33 cellular contexts compared by ENCODE assay signal in genomic region chr3:55459838-55460237, GRCh38. TPM values are rescaled to one million over a fixed set of nuclear protein-coding genes. Genes with fewer than 3 reads are reported as not detected.
"Had no signal": no experiment of that assay in that cellular context is flagged by ENCODE, and none has a peak within 500 bp of the region (broad histone marks: within the 10 kb centered on the region; RNA-seq: fewer than 3 reads in every experiment).

No MANE protein-coding gene starts in this region.

- H3K4me1 Mint-ChIP-seq: naive B cell; naive thymus-derived CD4-positive, alpha-beta T cell; naive thymus-derived CD8-positive, alpha-beta T cell; natural killer cell; nephron; neural crest cell had no signal

- H3K4me3 Mint-ChIP-seq: naive thymus-derived CD4-positive, alpha-beta T cell; naive thymus-derived CD8-positive, alpha-beta T cell; natural killer cell; natural killer cell treated with Interleukin-12 subunit alpha and Interleukin-12 subunit beta and Interleukin-15 and Interleukin-18, amount 100 ng/mL, for 72 hours; nephron; nephron progenitor cell; neural crest cell had no signal

- ATAC-seq: naive thymus-derived CD4-positive, alpha-beta T cell; naive thymus-derived CD8-positive, alpha-beta T cell; natural killer cell; natural killer cell treated with Interleukin-12 subunit alpha and Interleukin-12 subunit beta and Interleukin-15 and Interleukin-18, amount 100 ng/mL, for 72 hours; pancreas; psoas muscle; right cardiac atrium; right lobe of liver; sciatic nerve had no signal

- H3K9me3 Mint-ChIP-seq: nephron, neural progenitor cell had no signal

- H3K4me1 ChIP-seq: neural progenitor cell, pancreas, parathyroid adenoma, prostate gland, psoas muscle, right atrium auricular region, right lobe of liver, sigmoid colon, spleen had no signal

- H3K9ac ChIP-seq: neural progenitor cell, parathyroid adenoma had no signal

- H3K4me2 ChIP-seq: neural progenitor cell, smooth muscle cell had no signal

- H3K27ac Mint-ChIP-seq: naive B cell; naive thymus-derived CD4-positive, alpha-beta T cell; naive thymus-derived CD8-positive, alpha-beta T cell; natural killer cell; natural killer cell treated with Interleukin-12 subunit alpha and Interleukin-12 subunit beta and Interleukin-15 and Interleukin-18, amount 100 ng/mL, for 72 hours; nephron; nephron progenitor cell; neural progenitor cell; progenitor cell of endocrine pancreas had no signal

- H2AFZ ChIP-seq: neural progenitor cell, parathyroid adenoma had no signal

- H3K79me2 ChIP-seq: parathyroid adenoma had no signal

- H3K27me3 ChIP-seq: neural progenitor cell, ovary, pancreas, right atrium auricular region, right lobe of liver, sigmoid colon, spleen had no signal

- H3K27ac ChIP-seq: neural progenitor cell, neutrophil, ovary, pancreas, parathyroid adenoma, prostate gland, psoas muscle, right atrium auricular region, right lobe of liver, sigmoid colon, skin epidermis, spleen had no signal

- H3K9me3 ChIP-seq: neutrophil, ovary, pancreas, prostate gland, psoas muscle, right atrium auricular region, right lobe of liver, sigmoid colon, spleen had no signal

- H3K4me3 ChIP-seq: neural progenitor cell, ovary, pancreas, prostate gland, psoas muscle, right atrium auricular region, right lobe of liver, sigmoid colon, skin epidermis, smooth muscle cell, spleen had no signal

- DNase-seq: naive B cell; naive thymus-derived CD4-positive, alpha-beta T cell; naive thymus-derived CD8-positive, alpha-beta T cell; natural killer cell; nephron progenitor cell; nucleus accumbens; occipital lobe; ovary; pancreas; posterior cingulate gyrus; psoas muscle; retina; right cardiac atrium; right lobe of liver; sigmoid colon; small intestine; spleen; stimulated activated CD4-positive, alpha-beta T cell treated with anti-CD3 and anti-CD28 coated beads, Interleukin-12 subunit alpha, Interleukin-12 subunit beta, amount 100 ng/mL, for 4 hours; stimulated activated CD4-positive, alpha-beta T cell treated with anti-CD3 and anti-CD28 coated beads, Interleukin-15, amount 100 ng/mL, for 24 hours; stimulated activated CD4-positive, alpha-beta T cell treated with anti-CD3 and anti-CD28 coated beads, Interleukin-1b, Interleukin-23, amount 100 ng/mL, for 48 hours; stimulated activated CD4-positive, alpha-beta T cell treated with anti-CD3 and anti-CD28 coated beads, Interleukin-2, amount 100 ng/mL, for 24 hours had no signal

- H3K36me3 Mint-ChIP-seq: naive B cell; naive thymus-derived CD4-positive, alpha-beta T cell; naive thymus-derived CD8-positive, alpha-beta T cell; natural killer cell; natural killer cell treated with Interleukin-12 subunit alpha and Interleukin-12 subunit beta and Interleukin-15 and Interleukin-18, amount 100 ng/mL, for 72 hours had no signal

- H3K36me3 ChIP-seq: neural progenitor cell, neutrophil, ovary, pancreas, prostate gland, right atrium auricular region, right lobe of liver, sigmoid colon, spleen had no signal

- H3K27me3 Mint-ChIP-seq: natural killer cell treated with Interleukin-12 subunit alpha and Interleukin-12 subunit beta and Interleukin-15 and Interleukin-18, amount 100 ng/mL, for 72 hours had no signal

RNA-seq across cellular contexts. Expression of gene WNT5A, which starts 27.3 kb away (rescaled TPM):
- total RNA-seq: naive thymus-derived CD8-positive, alpha-beta T cell; natural killer cell; natural killer cell treated with Interleukin-12 subunit alpha and Interleukin-12 subunit beta and Interleukin-15 and Interleukin-18, amount 100 ng/mL, for 72 hours had no signal
- polyA plus RNA-seq: naive thymus-derived CD4-positive, alpha-beta T cell; naive thymus-derived CD8-positive, alpha-beta T cell had no signal
